In genomic region chr9:112487799-112488345, GRCh38 we compare ENCODE assay signal across 8 cellular contexts. TPM values are rescaled to one million over a fixed set of nuclear protein-coding genes. Genes with fewer than 3 reads are reported as not detected.
DNase-seq lines count a peak whose midpoint lies in the region; ATAC-seq, FAIRE-seq and TF ChIP-seq lines count a peak whose summit lies in the region.

No MANE protein-coding gene starts in this region.

- DNase-seq in GM23338 (ENCODE audit: low spot score) = no peak
- no peak for DNase-seq in Peyer's patch
- DNase-seq in neuronal stem cell (ENCODE audit: low spot score) = no peak
- DNase-seq in kidney glomerular epithelial cell (lab: John Stamatoyannopoulos, UW) = no peak
- no peak for DNase-seq in AG20443 (ENCODE audit: low spot score)
- no peak for DNase-seq in NCI-H226

- H2BK120ac ChIP-seq in neuronal stem cell (ENCODE audit: low read depth, low read length) = no peak overlapping the region

- peak overlapping the region; percentile 95 for H3K27ac Mint-ChIP-seq in GM23338

- no peak for TF ChIP-seq POLR2A in Peyer's patch (IDR thresholded peaks at IDR 0.05)
- TF ChIP-seq POLR2A in GM18505 (IDR thresholded peaks at IDR 0.05; ENCODE audit: borderline replicate concordance, extremely low read depth, insufficient read depth, insufficient read length) = no peak

- H3K27me3 ChIP-seq in GM23338 (ENCODE audit: insufficient read depth) (no peaks in the 10 kb centered on the region), Peyer's patch (no peaks in the 10 kb centered on the region), neuronal stem cell (ENCODE audit: control insufficient read depth in 3 of 3, insufficient read depth in 3 of 3, low read depth in 1 of 3, low read length in 3 of 3) (no peaks in the 10 kb centered on the region)

- H3K79me1 ChIP-seq in neuronal stem cell (ENCODE audit: low read depth, low read length) = no peaks in the 10 kb centered on the region

- H2AK5ac ChIP-seq in neuronal stem cell (ENCODE audit: low read depth, low read length) = no peak overlapping the region

- H3K36me3 Mint-ChIP-seq in GM23338 (ENCODE audit: low read depth) = peaks cover 10% of the 10 kb centered on the region

- no peak for TF ChIP-seq CTCF in GM23338 (conservative IDR thresholded peaks at IDR 0.05; ENCODE audit: low read depth in 2 of 2)
- no peak for TF ChIP-seq CTCF in Peyer's patch (IDR thresholded peaks at IDR 0.05)

- ATAC-seq in GM23338 (no peak), GM18505 (IDR thresholded peaks at IDR 0.05; ENCODE audit: unreplicated experiment) (no peak)

- peaks cover 64% of the 10 kb centered on the region for H3K79me2 ChIP-seq in GM23338 (replicated peaks; ENCODE audit: insufficient read depth)

- H2BK15ac ChIP-seq in neuronal stem cell (ENCODE audit: low read length) = no peak overlapping the region

- peak overlapping the region; percentile 97 for H3K4me3 Mint-ChIP-seq in GM23338

- no peak overlapping the region for H3K18ac ChIP-seq in neuronal stem cell (ENCODE audit: low read length)

- H3K36me3 ChIP-seq in GM23338 (ENCODE audit: insufficient read depth) (no peaks in the 10 kb centered on the region), Peyer's patch (no peaks in the 10 kb centered on the region), neuronal stem cell (replicated peaks in 1 of 2; ENCODE audit: control insufficient read depth in 2 of 2, insufficient read depth in 2 of 2, low read length in 2 of 2) (peaks cover 0 to 46% of the 10 kb centered on the region in 2 donors)

- H2AFZ ChIP-seq in GM23338 = no peak overlapping the region
- peak overlapping the region; percentile 83 for H2AFZ ChIP-seq in neuronal stem cell (ENCODE audit: low read length)

- H3K4me3 ChIP-seq in GM23338 (peak overlapping the region; percentile 83), Peyer's patch (peak overlapping the region; percentile 87 to 95 (median 92)), neuronal stem cell (ENCODE audit: low read length in 2 of 2) (peak overlapping the region; percentile 86 to 88)

- no CpG with 5 or more reads among the region's 11 CpGs for WGBS in neuronal stem cell (ENCODE audit: extremely low coverage in 2 of 2, insufficient read length in 2 of 2, insufficient replicate concordance in 1 of 2), 2 donors

- H3K9ac ChIP-seq in neuronal stem cell (ENCODE audit: low read depth, low read length, poor library complexity) = no peak overlapping the region

- no peak overlapping the region for H3K4ac ChIP-seq in neuronal stem cell (ENCODE audit: low read length)

- no peak overlapping the region for H3K23ac ChIP-seq in neuronal stem cell (ENCODE audit: low read depth, low read length, poor library complexity)

- H3K9me3 Mint-ChIP-seq in GM23338 = peaks cover under 1% of the 10 kb centered on the region; the same call in 1 of the 3 replicates

- peaks cover 16% of the 10 kb centered on the region for H3K27me3 Mint-ChIP-seq in GM23338 (ENCODE audit: insufficient read depth, low read depth, poor library complexity)

- H4K91ac ChIP-seq in neuronal stem cell (ENCODE audit: low read depth, low read length, poor library complexity) = no peak overlapping the region

- H2BK12ac ChIP-seq in neuronal stem cell (ENCODE audit: low read length) = no peak overlapping the region

- peak; percentile 26 for FAIRE-seq in endometrium (lab: Jason Lieb, UNC)

- H3K27ac ChIP-seq in GM23338 (ENCODE audit: low read depth) = no peak overlapping the region
- peak overlapping the region in 2 of 4 donors; percentile 70 to 80 for H3K27ac ChIP-seq in Peyer's patch
- H3K27ac ChIP-seq in neuronal stem cell (replicated peaks; ENCODE audit: low read length) = no peak overlapping the region

- H3K4me1 ChIP-seq in GM23338 (ENCODE audit: insufficient read depth) = peaks cover 33% of the 10 kb centered on the region
- peaks cover 0 to 13% (median 0%) of the 10 kb centered on the region in 4 donors for H3K4me1 ChIP-seq in Peyer's patch
- peaks cover 6 to 12% of the 10 kb centered on the region in 2 donors for H3K4me1 ChIP-seq in neuronal stem cell (ENCODE audit: control insufficient read depth in 2 of 2, insufficient read depth in 1 of 2, low read depth in 1 of 2, low read length in 2 of 2)

- H3K4me2 ChIP-seq in GM23338 (peak overlapping the region; percentile 85), neuronal stem cell (ENCODE audit: insufficient read depth, low read length, poor library complexity, severe bottlenecking) (peak overlapping the region; percentile 46)

- no peak overlapping the region for H2BK5ac ChIP-seq in neuronal stem cell (ENCODE audit: low read length)

- peaks cover 34% of the 10 kb centered on the region for H3K4me1 Mint-ChIP-seq in GM23338

- H4K20me1 ChIP-seq in GM23338 (replicated peaks; ENCODE audit: insufficient read depth) = peaks cover 12% of the 10 kb centered on the region

- H3K9me3 ChIP-seq in Peyer's patch (no peaks in the 10 kb centered on the region), neuronal stem cell (replicated peaks in 1 of 2; ENCODE audit: control insufficient read depth in 2 of 2, insufficient read depth in 1 of 2, low read depth in 1 of 2, low read length in 2 of 2) (peaks cover 0 to 3% of the 10 kb centered on the region in 2 donors)

- H3F3A ChIP-seq in GM23338 (replicated peaks; ENCODE audit: low read depth) = no peaks in the 10 kb centered on the region

- no peak overlapping the region for H3K14ac ChIP-seq in neuronal stem cell (ENCODE audit: low read length)

- no peak overlapping the region for H4K8ac ChIP-seq in neuronal stem cell (ENCODE audit: low read depth, low read length)

- no peaks in the 10 kb centered on the region for H3K9me2 ChIP-seq in GM23338 (ENCODE audit: insufficient read depth)

TF ChIP-seq in GM23338, 12 proteins besides CTCF, POLR2A, EP300 and RAD21 (continues in another document):
- TF ChIP-seq, protein P1, sequence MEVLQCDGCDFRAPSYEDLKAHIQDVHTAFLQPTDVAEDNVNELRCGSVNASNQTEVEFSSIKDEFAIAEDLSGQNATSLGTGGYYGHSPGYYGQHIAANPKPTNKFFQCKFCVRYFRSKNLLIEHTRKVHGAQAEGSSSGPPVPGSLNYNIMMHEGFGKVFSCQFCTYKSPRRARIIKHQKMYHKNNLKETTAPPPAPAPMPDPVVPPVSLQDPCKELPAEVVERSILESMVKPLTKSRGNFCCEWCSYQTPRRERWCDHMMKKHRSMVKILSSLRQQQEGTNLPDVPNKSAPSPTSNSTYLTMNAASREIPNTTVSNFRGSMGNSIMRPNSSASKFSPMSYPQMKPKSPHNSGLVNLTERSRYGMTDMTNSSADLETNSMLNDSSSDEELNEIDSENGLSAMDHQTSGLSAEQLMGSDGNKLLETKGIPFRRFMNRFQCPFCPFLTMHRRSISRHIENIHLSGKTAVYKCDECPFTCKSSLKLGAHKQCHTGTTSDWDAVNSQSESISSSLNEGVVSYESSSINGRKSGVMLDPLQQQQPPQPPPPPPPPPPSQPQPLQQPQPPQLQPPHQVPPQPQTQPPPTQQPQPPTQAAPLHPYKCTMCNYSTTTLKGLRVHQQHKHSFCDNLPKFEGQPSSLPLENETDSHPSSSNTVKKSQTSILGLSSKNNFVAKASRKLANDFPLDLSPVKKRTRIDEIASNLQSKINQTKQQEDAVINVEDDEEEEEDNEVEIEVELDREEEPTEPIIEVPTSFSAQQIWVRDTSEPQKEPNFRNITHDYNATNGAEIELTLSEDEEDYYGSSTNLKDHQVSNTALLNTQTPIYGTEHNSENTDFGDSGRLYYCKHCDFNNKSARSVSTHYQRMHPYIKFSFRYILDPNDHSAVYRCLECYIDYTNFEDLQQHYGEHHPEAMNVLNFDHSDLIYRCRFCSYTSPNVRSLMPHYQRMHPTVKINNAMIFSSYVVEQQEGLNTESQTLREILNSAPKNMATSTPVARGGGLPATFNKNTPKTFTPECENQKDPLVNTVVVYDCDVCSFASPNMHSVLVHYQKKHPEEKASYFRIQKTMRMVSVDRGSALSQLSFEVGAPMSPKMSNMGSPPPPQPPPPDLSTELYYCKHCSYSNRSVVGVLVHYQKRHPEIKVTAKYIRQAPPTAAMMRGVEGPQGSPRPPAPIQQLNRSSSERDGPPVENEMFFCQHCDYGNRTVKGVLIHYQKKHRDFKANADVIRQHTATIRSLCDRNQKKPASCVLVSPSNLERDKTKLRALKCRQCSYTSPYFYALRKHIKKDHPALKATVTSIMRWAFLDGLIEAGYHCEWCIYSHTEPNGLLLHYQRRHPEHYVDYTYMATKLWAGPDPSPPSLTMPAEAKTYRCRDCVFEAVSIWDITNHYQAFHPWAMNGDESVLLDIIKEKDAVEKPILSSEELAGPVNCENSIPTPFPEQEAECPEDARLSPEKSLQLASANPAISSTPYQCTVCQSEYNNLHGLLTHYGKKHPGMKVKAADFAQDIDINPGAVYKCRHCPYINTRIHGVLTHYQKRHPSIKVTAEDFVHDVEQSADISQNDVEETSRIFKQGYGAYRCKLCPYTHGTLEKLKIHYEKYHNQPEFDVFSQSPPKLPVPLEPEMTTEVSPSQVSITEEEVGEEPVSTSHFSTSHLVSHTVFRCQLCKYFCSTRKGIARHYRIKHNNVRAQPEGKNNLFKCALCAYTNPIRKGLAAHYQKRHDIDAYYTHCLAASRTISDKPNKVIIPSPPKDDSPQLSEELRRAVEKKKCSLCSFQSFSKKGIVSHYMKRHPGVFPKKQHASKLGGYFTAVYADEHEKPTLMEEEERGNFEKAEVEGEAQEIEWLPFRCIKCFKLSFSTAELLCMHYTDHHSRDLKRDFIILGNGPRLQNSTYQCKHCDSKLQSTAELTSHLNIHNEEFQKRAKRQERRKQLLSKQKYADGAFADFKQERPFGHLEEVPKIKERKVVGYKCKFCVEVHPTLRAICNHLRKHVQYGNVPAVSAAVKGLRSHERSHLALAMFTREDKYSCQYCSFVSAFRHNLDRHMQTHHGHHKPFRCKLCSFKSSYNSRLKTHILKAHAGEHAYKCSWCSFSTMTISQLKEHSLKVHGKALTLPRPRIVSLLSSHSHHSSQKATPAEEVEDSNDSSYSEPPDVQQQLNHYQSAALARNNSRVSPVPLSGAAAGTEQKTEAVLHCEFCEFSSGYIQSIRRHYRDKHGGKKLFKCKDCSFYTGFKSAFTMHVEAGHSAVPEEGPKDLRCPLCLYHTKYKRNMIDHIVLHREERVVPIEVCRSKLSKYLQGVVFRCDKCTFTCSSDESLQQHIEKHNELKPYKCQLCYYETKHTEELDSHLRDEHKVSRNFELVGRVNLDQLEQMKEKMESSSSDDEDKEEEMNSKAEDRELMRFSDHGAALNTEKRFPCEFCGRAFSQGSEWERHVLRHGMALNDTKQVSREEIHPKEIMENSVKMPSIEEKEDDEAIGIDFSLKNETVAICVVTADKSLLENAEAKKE (CRISPR knock-in tag; IDR thresholded peaks at IDR 0.05) = no peak
- TF ChIP-seq EZH2 (IDR thresholded peaks at IDR 0.05; ENCODE audit: low read depth, unreplicated experiment) = no peak

RNA-seq across cellular contexts. Expression of gene KIAA1958, which starts 1.2 kb away (rescaled TPM):
- 37.9 and 41.7 TPM in 2 replicates for total RNA-seq in GM23338 (2014; rRNA removed; shearing (Covaris generic))
- polyA plus RNA-seq in GM23338 (2016; fragmentation: Nextera tagmentation; extraction: Ambion mirVana) = 7.6 and 9.4 TPM in 2 replicates
- total RNA-seq in Peyer's patch = 10 to 100 TPM; 13.1 to 17.2 (median 16.7) TPM
- 17.6 TPM for polyA plus RNA-seq in neuronal stem cell (2013, experiment 1 of 2)
- polyA plus RNA-seq in neuronal stem cell (2013, experiment 2 of 2) = 17.8 TPM
